10 cellular contexts compared by ENCODE assay signal in genomic region chr10:5008857-5009548, GRCh38. TPM values are rescaled to one million over a fixed set of nuclear protein-coding genes. Genes with fewer than 3 reads are reported as not detected.
DNase-seq lines count a peak whose midpoint lies in the region; ATAC-seq, FAIRE-seq and TF ChIP-seq lines count a peak whose summit lies in the region.
"Not testable (repeated sequence)": the region's sequence is repeated elsewhere in the genome, so short reads cannot be mapped to it uniquely, and the experiment has no call there.
"Had no signal": no experiment of that assay in that cellular context is flagged by ENCODE, and none has a peak within 500 bp of the region (broad histone marks: within the 10 kb centered on the region; RNA-seq: fewer than 3 reads in every experiment).

No MANE protein-coding gene starts in this region.

- not testable (repeated sequence) for FAIRE-seq in A549 (lab: Jason Lieb, UNC)

- 1% methylated on average over 4 of the region's 4 CpGs for WGBS in A549 (ENCODE audit: missing lambda C conversion rate)
- WGBS in body of pancreas, 2 donors: 43% methylated on average over 4 of the region's 4 CpGs

- TF ChIP-seq CTCF in A549 (IDR thresholded peaks at IDR 0.05); RWPE1 (conservative IDR thresholded peaks at IDR 0.05; ENCODE audit: low read depth); body of pancreas (IDR thresholded peaks at IDR 0.05); fibroblast of mammary gland (conservative IDR thresholded peaks at IDR 0.05; ENCODE audit: control insufficient read depth, insufficient read depth, low read depth, low read length); left lung (IDR thresholded peaks at IDR 0.05): not testable (repeated sequence)

- peak; percentile 14 to 51; a peak in 1 of 5 replicates for TF ChIP-seq RAD21 in A549 (conservative IDR thresholded peaks at IDR 0.05 in 1 of 2, IDR thresholded peaks at IDR 0.05 in 1 of 2)

- not testable (repeated sequence) for TF ChIP-seq POLR2A in A549 (IDR thresholded peaks at IDR 0.05; ENCODE audit: low read length); body of pancreas (IDR thresholded peaks at IDR 0.05)

- DNase-seq in A549 (ENCODE audit: low read depth in 1 of 2, low spot score in 1 of 2) (peak; percentile 46 to 97), HT1080 (ENCODE audit: low read depth) (peak; percentile 26), NCI-H460 (ENCODE audit: extremely low read depth, low read depth) (peak; percentile 68), RWPE1 (ENCODE audit: low spot score) (peak; percentile 55), body of pancreas (peak in 3 of 4 donors; percentile 46 to 62 (median 59)), fibroblast of mammary gland (ENCODE audit: low read depth) (peak; percentile 39), renal cortical epithelial cell (ENCODE audit: low read depth) (peak; percentile 80)
- not testable (repeated sequence) for DNase-seq in left lung

- H3K9me3 ChIP-seq in A549, body of pancreas, left lung: not testable (repeated sequence)

- not testable (repeated sequence) for H3K36me3 ChIP-seq in body of pancreas (replicated peaks in 1 of 2; ENCODE audit: insufficient read depth in 1 of 2, low read depth in 2 of 2); left lung

- peak; percentile 85 for ATAC-seq in A549
- ATAC-seq in body of pancreas: peak; percentile 85
- ATAC-seq in left lung: peak; percentile 82

- H3K27ac ChIP-seq in A549 (peak overlapping the region; percentile 98 to 99), RWPE1 (peak overlapping the region; percentile 55)
- not testable (repeated sequence) for H3K27ac ChIP-seq in body of pancreas, left lung

- peak overlapping the region; percentile 71 for H3K4me2 ChIP-seq in A549

- CTCF ChIA-PET in A549 (lab: Yijun Ruan, JAX) (interaction anchor here (1.6 kb wide), 1 partner anchor 159 kb away, joined by 4 read pairs; no protein-coding TSS in a partner anchor), RWPE1 (lab: Yijun Ruan, JAX) (interaction anchor here (0.6 kb wide), 1 partner anchor 85 kb away, joined by 3 read pairs; the partner anchor contains the start of gene AKR1C3)

- POLR2A ChIA-PET in A549 (lab: Yijun Ruan, JAX); RWPE1 (lab: Yijun Ruan, JAX; ENCODE audit: low non-redundant PET): not testable (repeated sequence)

- not testable (repeated sequence) for H3K4me3 ChIP-seq in A549; body of pancreas; fibroblast of mammary gland (ENCODE audit: control insufficient read depth, low read depth, low read length); left lung

- intact Hi-C loops in body of pancreas (cut with DNase I); left lung (cut with DNase I): not testable (repeated sequence)

- not testable (repeated sequence) for H3K27me3 ChIP-seq in body of pancreas, left lung

- TF ChIP-seq EP300 in A549 (IDR thresholded peaks at IDR 0.05): peak; percentile 97

- H3K4me1 ChIP-seq in A549: peaks cover 79% of the 10 kb centered on the region
- H3K4me1 ChIP-seq in body of pancreas, left lung: not testable (repeated sequence)

TF ChIP-seq in A549, 52 proteins besides CTCF, POLR2A, EP300 and RAD21:
- TF ChIP-seq HOXB13 (CRISPR knock-in tag; IDR thresholded peaks at IDR 0.05; ENCODE audit: low read depth) (0 out of 2 replicates have a peak, but pooled peaks have one; percentile 50), JUN (IDR thresholded peaks at IDR 0.05) (peak; percentile 95 to 96), NFE2L2 (conservative IDR thresholded peaks at IDR 0.05; ENCODE audit: low read length) (peak; percentile 94), MAX (IDR thresholded peaks at IDR 0.05) (peak; percentile 76), CEBPB (IDR thresholded peaks at IDR 0.05) (peak; percentile 97 to 99), HES2 (IDR thresholded peaks at IDR 0.05) (peak; percentile 93), GATA3 (IDR thresholded peaks at IDR 0.05; ENCODE audit: borderline replicate concordance) (peak; percentile 93), SMC3 (IDR thresholded peaks at IDR 0.05) (peak; percentile 38; the same call in 2 of the 3 replicates), FOSL2 (IDR thresholded peaks at IDR 0.05) (peak; percentile 79; the same call in 1 of the 2 replicates), FOSL2 (CRISPR knock-in tag; IDR thresholded peaks at IDR 0.05) (peak; percentile 48; the same call in 1 of the 2 replicates), BCL3 (IDR thresholded peaks at IDR 0.05) (peak; percentile 78; the same call in 2 of the 3 replicates), JUNB (IDR thresholded peaks at IDR 0.05) (peak; percentile 87), MAFK (IDR thresholded peaks at IDR 0.05; ENCODE audit: partially characterized antibody) (peak; percentile 83)

RNA-seq across cellular contexts. Expression of gene AKR1C2, which starts 5.3 kb away (rescaled TPM):
- 6,607 and 6,805 TPM in 2 replicates for polyA plus RNA-seq in A549 (2011; rRNA removed)
- 2,138 and 2,314 TPM in 2 replicates for polyA plus RNA-seq in A549 (2012; cell fraction: cytosol; rRNA removed)
- 1,646 and 2,223 TPM in 2 replicates for polyA plus RNA-seq in A549 (2012; cell fraction: nucleus; rRNA removed)
- 5,292 to 5,660 TPM (median 5,410 TPM) in 3 replicates for polyA plus RNA-seq in A549 (2017; fragmentation: RNase III; extraction: RNeasy Plus Mini Kit Qiagen cat#74134 plus additional on column Dnase treatment)
- 1,944 and 2,314 TPM in 2 replicates for polyA minus RNA-seq in A549 (2011; rRNA and poly(A)+ RNA removed)
- total RNA-seq in HT1080 (2014; rRNA removed; shearing (Covaris generic)): 1.5 and 2.0 TPM in 2 replicates
- polyA plus RNA-seq in HT1080 (2015; cell fraction: cytosol; rRNA removed): 0.29 and 0.60 TPM in 2 replicates
- polyA plus RNA-seq in HT1080 (2015; cell fraction: nucleus; rRNA removed): 0.25 and 0.61 TPM in 2 replicates
- total RNA-seq in NCI-H460 (2014; rRNA removed; shearing (Covaris generic)): 727 and 823 TPM in 2 replicates
- polyA plus RNA-seq in NCI-H460 (2014; cell fraction: nucleus; rRNA removed): 1,021 and 1,066 TPM in 2 replicates
- total RNA-seq in body of pancreas: 1 to 10 TPM; 3.1 to 5.6 TPM
- total RNA-seq in left lung: 10 to 100 TPM; 12.0 to 65.3 TPM
- 1.9 and 6.5 TPM in 2 replicates for total RNA-seq in renal cortical epithelial cell
- polyA plus RNA-seq: CD14-positive monocyte, SK-N-SH had no signal

RNA-seq across cellular contexts. Expression of gene AKR1C1, which starts 45.8 kb away (rescaled TPM):
- polyA plus RNA-seq in A549 (2011; rRNA removed) (1,148 and 1,445 TPM in 2 replicates), A549 (2017; fragmentation: RNase III; extraction: RNeasy Plus Mini Kit Qiagen cat#74134 plus additional on column Dnase treatment) (642 to 1,056 TPM (median 970 TPM) in 3 replicates)
- polyA plus RNA-seq in A549 (2012; cell fraction: cytosol; rRNA removed): 341 and 343 TPM in 2 replicates
- polyA plus RNA-seq in A549 (2012; cell fraction: nucleus; rRNA removed): 297 and 392 TPM in 2 replicates
- 365 and 496 TPM in 2 replicates for polyA minus RNA-seq in A549 (2011; rRNA and poly(A)+ RNA removed)
- total RNA-seq in HT1080 (2014; rRNA removed; shearing (Covaris generic)): 3.1 and 3.9 TPM in 2 replicates
- 1.0 and 1.7 TPM in 2 replicates for polyA plus RNA-seq in HT1080 (2015; cell fraction: cytosol; rRNA removed)
- 0.96 and 1.7 TPM in 2 replicates for polyA plus RNA-seq in HT1080 (2015; cell fraction: nucleus; rRNA removed)
- 1,075 and 1,182 TPM in 2 replicates for total RNA-seq in NCI-H460 (2014; rRNA removed; shearing (Covaris generic))
- polyA plus RNA-seq in NCI-H460 (2014; cell fraction: nucleus; rRNA removed): 895 and 1,099 TPM in 2 replicates
- total RNA-seq in body of pancreas (10 to 100 TPM; 18.9 to 49.4 TPM), left lung (10 to 100 TPM; 21.0 to 92.2 TPM), renal cortical epithelial cell (5.5 and 6.6 TPM in 2 replicates)

Comparison
In these comparisons a context has a peak if more than half of its experiments do, and no peak if none do; other contexts are left out.
1. RNA of gene AKR1C2, which starts 5.3 kb away (total RNA-seq): 727 to 823 TPM in NCI-H460; 12.0 to 65.3 TPM in left lung, 1.9 to 6.5 TPM in renal cortical epithelial cell, 3.1 to 5.6 TPM in body of pancreas and 1.5 to 2.0 TPM in HT1080; every median in the first group is over 10 times any median in the second.
2. RNA of gene AKR1C1, which starts 45.8 kb away (total RNA-seq): 1,075 to 1,182 TPM in NCI-H460; 21.0 to 92.2 TPM in left lung, 18.9 to 49.4 TPM in body of pancreas, 5.5 to 6.6 TPM in renal cortical epithelial cell and 3.1 to 3.9 TPM in HT1080; every median in the first group is over 10 times any median in the second.
3. Peak in every context shown above with its lines, with median percentiles within 50 percentile points of each other: ATAC-seq.